Comparison of ENCODE assay signal across 13 cellular contexts in genomic region chr6:14968056-14968643, GRCh38.
A peak's percentile ranks its signal among the peaks of the same experiment; 100 is the strongest.
DNase-seq lines count a peak whose midpoint lies in the region; ATAC-seq and TF ChIP-seq lines count a peak whose summit lies in the region.
"Had no signal": no experiment of that assay in that cellular context is flagged by ENCODE, and none has a peak within 500 bp of the region (broad histone marks: within the 10 kb centered on the region; RNA-seq: fewer than 3 reads in every experiment).

No MANE protein-coding gene starts in this region.

- H3K27ac Mint-ChIP-seq in dendritic cell treated with granulocyte-macrophage colony-stimulating factor and Interleukin-4, amounts not matched to agents 40 ng/mL and 50 ng/mL, for 4 days = peak overlapping the region; percentile 80
- peak overlapping the region; percentile 7 for H3K27ac Mint-ChIP-seq in stimulated activated naive B cell treated with anti-CD40 and anti-IgM and Interleukin-4, amounts not matched to agents 10 μg/mL and 1 μg/mL and 100 μg/mL, for 72 hours
- H3K27ac Mint-ChIP-seq: B cell had no signal

- no peaks in the 10 kb centered on the region for H3K27me3 Mint-ChIP-seq in dendritic cell treated with granulocyte-macrophage colony-stimulating factor and Interleukin-4, amounts not matched to agents 40 ng/mL and 50 ng/mL, for 4 days
- no peaks in the 10 kb centered on the region for H3K27me3 Mint-ChIP-seq in stimulated activated naive B cell treated with anti-CD40 and anti-IgM and Interleukin-4, amounts not matched to agents 10 μg/mL and 1 μg/mL and 100 μg/mL, for 72 hours
- H3K27me3 Mint-ChIP-seq: CD8-positive, alpha-beta memory T cell had no signal

- intact Hi-C loops in dendritic cell treated with granulocyte-macrophage colony-stimulating factor and Interleukin-4, amounts not matched to agents 40 ng/mL and 50 ng/mL, for 4 days (cut with micrococcal nuclease) = no loop called here

- H3K9me3 Mint-ChIP-seq in dendritic cell treated with granulocyte-macrophage colony-stimulating factor and Interleukin-4, amounts not matched to agents 40 ng/mL and 50 ng/mL, for 4 days = peaks cover 9% of the 10 kb centered on the region
- H3K9me3 Mint-ChIP-seq in stimulated activated naive B cell treated with anti-CD40 and anti-IgM and Interleukin-4, amounts not matched to agents 10 μg/mL and 1 μg/mL and 100 μg/mL, for 72 hours = peaks cover 3 to 5% of the 10 kb centered on the region in 2 donors

- no peak for TF ChIP-seq RAD21 in Ishikawa (IDR thresholded peaks at IDR 0.05; ENCODE audit: low read depth)

- peaks cover 39% of the 10 kb centered on the region for H3K4me1 Mint-ChIP-seq in dendritic cell treated with granulocyte-macrophage colony-stimulating factor and Interleukin-4, amounts not matched to agents 40 ng/mL and 50 ng/mL, for 4 days (ENCODE audit: low read depth)
- H3K4me1 Mint-ChIP-seq in stimulated activated naive B cell treated with anti-CD40 and anti-IgM and Interleukin-4, amounts not matched to agents 10 μg/mL and 1 μg/mL and 100 μg/mL, for 72 hours = peaks cover 0 to 6% of the 10 kb centered on the region in 2 donors
- H3K4me1 Mint-ChIP-seq: B cell; CD8-positive, alpha-beta memory T cell had no signal

- ATAC-seq in stimulated activated naive B cell treated with anti-CD40 and anti-IgM and Interleukin-4, amounts not matched to agents 10 μg/mL and 1 μg/mL and 100 μg/mL, for 72 hours (replicated peaks) = no peak

- H3K36me3 Mint-ChIP-seq in dendritic cell treated with granulocyte-macrophage colony-stimulating factor and Interleukin-4, amounts not matched to agents 40 ng/mL and 50 ng/mL, for 4 days (ENCODE audit: low read depth) = peaks cover 7% of the 10 kb centered on the region
- H3K36me3 Mint-ChIP-seq in stimulated activated naive B cell treated with anti-CD40 and anti-IgM and Interleukin-4, amounts not matched to agents 10 μg/mL and 1 μg/mL and 100 μg/mL, for 72 hours = no peaks in the 10 kb centered on the region

- no peak for TF ChIP-seq EP300 in Ishikawa (IDR thresholded peaks at IDR 0.05; ENCODE audit: borderline replicate concordance)

- H3K4me3 Mint-ChIP-seq in dendritic cell treated with granulocyte-macrophage colony-stimulating factor and Interleukin-4, amounts not matched to agents 40 ng/mL and 50 ng/mL, for 4 days = no peak overlapping the region
- no peak overlapping the region for H3K4me3 Mint-ChIP-seq in stimulated activated naive B cell treated with anti-CD40 and anti-IgM and Interleukin-4, amounts not matched to agents 10 μg/mL and 1 μg/mL and 100 μg/mL, for 72 hours
- H3K4me3 Mint-ChIP-seq: B cell; CD8-positive, alpha-beta memory T cell had no signal

- DNase-seq in NCI-H748 (lab: John Stamatoyannopoulos, UW; ENCODE audit: unreplicated experiment) (peak; percentile 54), NCI-H748 treated with DMSO at 0.1 percent for 48 hours (lab: John Stamatoyannopoulos, UW) (no peak), NOMO-1 (lab: John Stamatoyannopoulos, UW; ENCODE audit: unreplicated experiment in 2 of 2) (no peak)
- DNase-seq in stimulated activated naive B cell treated with anti-CD40 and anti-IgM and Interleukin-4, amounts not matched to agents 10 μg/mL and 1 μg/mL and 100 μg/mL, for 72 hours = no peak
- no peak for DNase-seq in activated naive CD4-positive, alpha-beta T cell treated with anti-CD3 and anti-CD28 coated beads, Interleukin-2, amount 50 U/mL, for 16 hours
- DNase-seq: CD8-positive, alpha-beta memory T cell; NCI-H1092; NCI-H2081; OCI-M1; T-helper 9 cell had no signal

TF ChIP-seq in Ishikawa, 13 proteins besides CTCF, POLR2A, EP300 and RAD21:
- TF ChIP-seq NFIC (IDR thresholded peaks at IDR 0.05) (0 out of 2 replicates have a peak, but pooled peaks have one; percentile 20), ZBTB7A (IDR thresholded peaks at IDR 0.05; ENCODE audit: low read depth) (no peak)
